Comparison of ENCODE assay signal across 18 cellular contexts in the genomic region with DNA sequence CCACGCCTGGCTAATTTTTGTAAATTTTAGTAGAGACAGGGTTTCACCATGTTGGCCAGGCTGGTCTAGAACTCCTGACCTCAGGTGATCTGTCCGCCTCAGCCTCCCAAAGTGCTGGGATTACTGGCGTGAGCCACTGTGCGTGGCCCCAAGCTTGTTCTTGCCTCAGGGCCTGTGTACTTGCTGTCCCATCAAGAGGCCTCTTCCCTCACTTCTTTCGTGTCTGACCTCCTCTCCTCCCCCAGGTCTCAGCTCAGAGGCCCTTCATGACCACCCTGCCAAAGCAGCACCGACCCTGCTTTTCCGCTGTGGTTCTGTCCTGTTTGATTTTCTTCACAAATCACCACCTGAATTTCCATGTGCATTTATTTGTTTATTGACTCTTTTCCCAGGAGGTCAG. TPM values are rescaled to one million over a fixed set of nuclear protein-coding genes. Genes with fewer than 3 reads are reported as not detected.
A peak's percentile ranks its signal among the peaks of the same experiment; 100 is the strongest.
DNase-seq lines count a peak whose midpoint lies in the region; ATAC-seq, FAIRE-seq and TF ChIP-seq lines count a peak whose summit lies in the region.
"Had no signal": no experiment of that assay in that cellular context is flagged by ENCODE, and none has a peak within 500 bp of the region (broad histone marks: within the 10 kb centered on the region; RNA-seq: fewer than 3 reads in every experiment).

No MANE protein-coding gene starts in this region.

- H4K20me1 ChIP-seq in astrocyte (ENCODE audit: insufficient read depth, low read length) (peaks cover 12% of the 10 kb centered on the region), PC-9 (ENCODE audit: insufficient read depth) (no peaks in the 10 kb centered on the region)

- H3K27ac ChIP-seq in astrocyte (ENCODE audit: low read depth, low read length) (no peak overlapping the region), upper lobe of right lung (no peak overlapping the region), PC-9 (no peak overlapping the region)
- H3K27ac ChIP-seq: A549, C4-2B had no signal

- no peak for DNase-seq in activated naive CD8-positive, alpha-beta T cell treated with anti-CD3 and anti-CD28 coated beads for 36 hours
- DNase-seq in astrocyte (ENCODE audit: low read depth) (no peak), memory B cell (ENCODE audit: low spot score in 2 of 2) (no peak), upper lobe of right lung (peak; percentile 29), PC-9 (no peak), HuH-7 (ENCODE audit: low spot score) (no peak)
- DNase-seq: COR-L47, KG1, NCI-H1048, NCI-H2107, NCI-H345, NCI-H526 treated with DMSO at 0.1 percent for 48 hours had no signal

- peaks cover 3% of the 10 kb centered on the region for H3K79me2 ChIP-seq in astrocyte (ENCODE audit: insufficient read depth, low read length)
- no peaks in the 10 kb centered on the region for H3K79me2 ChIP-seq in PC-9 (ENCODE audit: low read depth)

- H3K4me2 ChIP-seq in astrocyte (ENCODE audit: low read length) (no peak overlapping the region), PC-9 (no peak overlapping the region)
- H3K4me2 ChIP-seq: A549 had no signal

- H3K36me3 ChIP-seq in astrocyte (ENCODE audit: insufficient read depth, low read length) (peaks cover 32% of the 10 kb centered on the region), upper lobe of right lung (peaks cover 60% of the 10 kb centered on the region), PC-9 (ENCODE audit: low read depth) (peaks cover 22% of the 10 kb centered on the region; the same call in 1 of the 2 replicates)

- no peak overlapping the region for H3K9ac ChIP-seq in astrocyte (ENCODE audit: low read length)

- intact Hi-C loops in upper lobe of right lung (cut with DNase I), result loop anchor here (5.0 kb wide), 1 partner anchor 49 kb away; no protein-coding TSS in a partner anchor
- intact Hi-C loops in PC-9 (cut with micrococcal nuclease; ENCODE audit: unreplicated experiment), result no loop called here

- H3K27me3 ChIP-seq in astrocyte (ENCODE audit: insufficient read depth, low read length) (no peaks in the 10 kb centered on the region), upper lobe of right lung (no peaks in the 10 kb centered on the region), PC-9 (ENCODE audit: insufficient read depth, low read depth) (no peaks in the 10 kb centered on the region)

- no peak for FAIRE-seq in astrocyte (lab: Jason Lieb, UNC)
- FAIRE-seq: A549, GM18507, HTR-8/SVneo had no signal

- no peak for TF ChIP-seq CTCF in astrocyte (IDR thresholded peaks at IDR 0.05; ENCODE audit: insufficient read depth, low read depth, low read length)
- no peak for TF ChIP-seq CTCF in upper lobe of right lung (IDR thresholded peaks at IDR 0.05)
- no peak for TF ChIP-seq CTCF in PC-9 (conservative IDR thresholded peaks at IDR 0.05)

- CTCF ChIA-PET in PC-9 (lab: Charles Lee), result no interaction called here

- H3K4me1 ChIP-seq in astrocyte (ENCODE audit: insufficient read depth, low read length) (no peaks in the 10 kb centered on the region), upper lobe of right lung (peaks cover 13% of the 10 kb centered on the region), PC-9 (replicated peaks; ENCODE audit: insufficient read depth) (peaks cover 17% of the 10 kb centered on the region)

- peaks cover 40% of the 10 kb centered on the region for H3F3A ChIP-seq in PC-9 (ENCODE audit: insufficient read depth, low read depth)

- POLR2A ChIA-PET in PC-9 (lab: Charles Lee; ENCODE audit: unreplicated experiment), result no interaction called here

- no TSS peak for BruUV-seq in PC-9 (replicated peaks; lab: Mats Ljungman, UMichigan)

- H3K4me1 Mint-ChIP-seq in activated naive CD8-positive, alpha-beta T cell (ENCODE audit: low read depth), result peaks cover 2% of the 10 kb centered on the region
- peaks cover 1% of the 10 kb centered on the region for H3K4me1 Mint-ChIP-seq in activated naive CD8-positive, alpha-beta T cell treated with anti-CD3 and anti-CD28 coated beads for 36 hours
- no peaks in the 10 kb centered on the region for H3K4me1 Mint-ChIP-seq in astrocyte (ENCODE audit: low read depth, unreplicated experiment)
- peaks cover 2% of the 10 kb centered on the region for H3K4me1 Mint-ChIP-seq in memory B cell

- H3K4me3 Mint-ChIP-seq in activated naive CD8-positive, alpha-beta T cell, result no peak overlapping the region
- H3K4me3 Mint-ChIP-seq in activated naive CD8-positive, alpha-beta T cell treated with anti-CD3 and anti-CD28 coated beads for 36 hours, result no peak overlapping the region
- H3K4me3 Mint-ChIP-seq in astrocyte (ENCODE audit: unreplicated experiment) (no peak overlapping the region), memory B cell (no peak overlapping the region)

- H2AFZ ChIP-seq in astrocyte (ENCODE audit: low read depth, low read length) (no peak overlapping the region), PC-9 (no peak overlapping the region)

- peaks cover 3% of the 10 kb centered on the region for H3K36me3 Mint-ChIP-seq in activated naive CD8-positive, alpha-beta T cell
- peaks cover 19% of the 10 kb centered on the region for H3K36me3 Mint-ChIP-seq in activated naive CD8-positive, alpha-beta T cell treated with anti-CD3 and anti-CD28 coated beads for 36 hours
- H3K36me3 Mint-ChIP-seq in astrocyte (ENCODE audit: low read depth, unreplicated experiment) (peaks cover 28% of the 10 kb centered on the region), memory B cell (peaks cover 30% of the 10 kb centered on the region)

- no peak for ATAC-seq in memory B cell (ENCODE audit: low read depth)
- no peak for ATAC-seq in upper lobe of right lung
- no peak for ATAC-seq in HG03280 (IDR thresholded peaks at IDR 0.05; ENCODE audit: unreplicated experiment)
- ATAC-seq: A549 had no signal

- H3K9me2 ChIP-seq in PC-9 (ENCODE audit: insufficient read depth), result no peaks in the 10 kb centered on the region

- H3K4me3 ChIP-seq in astrocyte (ENCODE audit: insufficient read depth, low read depth, low read length), result no peak overlapping the region
- no peak overlapping the region for H3K4me3 ChIP-seq in upper lobe of right lung
- no peak overlapping the region for H3K4me3 ChIP-seq in PC-9
- H3K4me3 ChIP-seq: A549 had no signal

- H3K9me3 ChIP-seq in astrocyte (ENCODE audit: insufficient read depth, low read depth, low read length) (no peaks in the 10 kb centered on the region), upper lobe of right lung (no peaks in the 10 kb centered on the region), PC-9 (ENCODE audit: insufficient read depth, low read depth) (no peaks in the 10 kb centered on the region)
- H3K9me3 ChIP-seq: A549 had no signal

- H3K9me3 Mint-ChIP-seq in activated naive CD8-positive, alpha-beta T cell (ENCODE audit: low read depth), result no peaks in the 10 kb centered on the region
- no peaks in the 10 kb centered on the region for H3K9me3 Mint-ChIP-seq in activated naive CD8-positive, alpha-beta T cell treated with anti-CD3 and anti-CD28 coated beads for 36 hours
- H3K9me3 Mint-ChIP-seq in astrocyte (ENCODE audit: unreplicated experiment) (peaks cover 2% of the 10 kb centered on the region), memory B cell (no peaks in the 10 kb centered on the region)

- H3K27me3 Mint-ChIP-seq in activated naive CD8-positive, alpha-beta T cell, result no peaks in the 10 kb centered on the region
- H3K27me3 Mint-ChIP-seq in activated naive CD8-positive, alpha-beta T cell treated with anti-CD3 and anti-CD28 coated beads for 36 hours, result no peaks in the 10 kb centered on the region
- no peaks in the 10 kb centered on the region for H3K27me3 Mint-ChIP-seq in astrocyte (ENCODE audit: low read depth, unreplicated experiment)
- no peaks in the 10 kb centered on the region for H3K27me3 Mint-ChIP-seq in memory B cell

- H3K27ac Mint-ChIP-seq in activated naive CD8-positive, alpha-beta T cell, result peak overlapping the region; percentile 28
- no peak overlapping the region for H3K27ac Mint-ChIP-seq in activated naive CD8-positive, alpha-beta T cell treated with anti-CD3 and anti-CD28 coated beads for 36 hours
- H3K27ac Mint-ChIP-seq in astrocyte (ENCODE audit: unreplicated experiment) (peak overlapping the region; percentile 41), memory B cell (peak overlapping the region; percentile 67)

RNA-seq across cellular contexts. Expression of a gene that starts 10.5 kb away (rescaled TPM):
- total RNA-seq in activated naive CD8-positive, alpha-beta T cell treated with anti-CD3 and anti-CD28 coated beads for 36 hours, result 100 to 1,000 TPM; 150 to 156 TPM
- total RNA-seq in astrocyte (136 and 139 TPM in 2 replicates), upper lobe of right lung (83.2 TPM), PC-9 (2021) (137 and 174 TPM in 2 replicates)

RNA-seq across cellular contexts. Expression of a gene that starts 30.1 kb away (rescaled TPM):
- total RNA-seq in activated naive CD8-positive, alpha-beta T cell treated with anti-CD3 and anti-CD28 coated beads for 36 hours, result 10 to 100 TPM; 17.4 to 19.3 TPM
- total RNA-seq in astrocyte (41.6 and 44.1 TPM in 2 replicates), upper lobe of right lung (31.3 TPM), PC-9 (2021) (34.8 and 37.7 TPM in 2 replicates)
